In genomic region chr3:188243124-188243795, GRCh38 we compare ENCODE assay signal across 2 cellular contexts.
TF ChIP-seq lines count a peak whose summit lies in the region.

No MANE protein-coding gene starts in this region.

TF ChIP-seq in IMR-90, 13 proteins besides CTCF, POLR2A, EP300 and RAD21:
- no peak for TF ChIP-seq SMC3 (IDR thresholded peaks at IDR 0.05; ENCODE audit: low read depth, low read length)
- no peak for TF ChIP-seq FOS (IDR thresholded peaks at IDR 0.05; ENCODE audit: low read depth, low read length)
- no peak for TF ChIP-seq MAZ (IDR thresholded peaks at IDR 0.05; ENCODE audit: borderline replicate concordance, low read depth, low read length)
- TF ChIP-seq MAFK (IDR thresholded peaks at IDR 0.05; ENCODE audit: low read depth, low read length) = no peak
- no peak for TF ChIP-seq RFX5 (IDR thresholded peaks at IDR 0.05; ENCODE audit: low read depth, low read length)
- TF ChIP-seq NFE2L2 (IDR thresholded peaks at IDR 0.05; ENCODE audit: low read depth, low read length) = no peak
- TF ChIP-seq ELK1 (IDR thresholded peaks at IDR 0.05; ENCODE audit: borderline replicate concordance, low read depth, low read length) = no peak
- no peak for TF ChIP-seq CHD1 (IDR thresholded peaks at IDR 0.05; ENCODE audit: low read depth, low read length)
- TF ChIP-seq MXI1 (IDR thresholded peaks at IDR 0.05; ENCODE audit: borderline replicate concordance, low read depth, low read length) = no peak
- no peak for TF ChIP-seq CEBPB (IDR thresholded peaks at IDR 0.05; ENCODE audit: low read depth, low read length)
- no peak for TF ChIP-seq USF2 (IDR thresholded peaks at IDR 0.05; ENCODE audit: low read depth, low read length)
- no peak for TF ChIP-seq BHLHE40 (IDR thresholded peaks at IDR 0.05; ENCODE audit: low read depth, low read length)
- TF ChIP-seq RCOR1 (IDR thresholded peaks at IDR 0.05; ENCODE audit: insufficient replicate concordance, low read length) = no peak

TF ChIP-seq in GM12891, 5 proteins besides CTCF, POLR2A, EP300 and RAD21:
- TF ChIP-seq PAX5 (IDR thresholded peaks at IDR 0.05; ENCODE audit: insufficient read depth, low read length, severe bottlenecking) = no peak
- no peak for TF ChIP-seq SPI1 (IDR thresholded peaks at IDR 0.05; ENCODE audit: low read depth, low read length)
- no peak for TF ChIP-seq POU2F2 (IDR thresholded peaks at IDR 0.05; ENCODE audit: low read depth, low read length)
- TF ChIP-seq TAF1 (IDR thresholded peaks at IDR 0.05; ENCODE audit: low read depth, low read length) = no peak
- no peak for TF ChIP-seq POLR2AphosphoS5 (IDR thresholded peaks at IDR 0.05; ENCODE audit: low read depth, low read length)
